10 cellular contexts compared by ENCODE assay signal in genomic region chr2:66445781-66446177, GRCh38. TPM values are rescaled to one million over a fixed set of nuclear protein-coding genes. Genes with fewer than 3 reads are reported as not detected.
DNase-seq lines count a peak whose midpoint lies in the region; ATAC-seq and TF ChIP-seq lines count a peak whose summit lies in the region.
"Had no signal": no experiment of that assay in that cellular context is flagged by ENCODE, and none has a peak within 500 bp of the region (broad histone marks: within the 10 kb centered on the region; RNA-seq: fewer than 3 reads in every experiment).

No MANE protein-coding gene starts in this region.

- intact Hi-C loops in lower lobe of right lung (cut with DNase I) (loop anchor here (10.0 kb wide), 1 partner anchor 129 kb away; no protein-coding TSS in a partner anchor), testis (cut with DNase I; ENCODE audit: low total_unique reads) (no loop called here), Calu3 (cut with micrococcal nuclease; ENCODE audit: unreplicated experiment) (no loop called here)

- CTCF ChIA-PET in Calu3 (lab: Charles Lee) = no interaction called here

- H3K9me3 ChIP-seq in HUES64 (ENCODE audit: insufficient read depth, low read depth, low read length) (no peaks in the 10 kb centered on the region), lower lobe of right lung (no peaks in the 10 kb centered on the region), testis (no peaks in the 10 kb centered on the region)

- H3K4me3 ChIP-seq in HUES64 (ENCODE audit: low read length) (peak overlapping the region; percentile 44), lower lobe of right lung (peak overlapping the region; percentile 71), testis (peak overlapping the region; percentile 34 to 59)

- H3K36me3 ChIP-seq in HUES64 (ENCODE audit: insufficient read depth, low read length) = no peaks in the 10 kb centered on the region
- H3K36me3 ChIP-seq in lower lobe of right lung = peaks cover 6% of the 10 kb centered on the region
- H3K36me3 ChIP-seq in testis (ENCODE audit: low read depth, missing control alignments) = no peaks in the 10 kb centered on the region

- no peaks in the 10 kb centered on the region for H3K4me1 Mint-ChIP-seq in Calu3 (ENCODE audit: low read depth, unreplicated experiment)

- H3K27me3 Mint-ChIP-seq in Calu3 (ENCODE audit: unreplicated experiment) = no peaks in the 10 kb centered on the region

- H3K36me3 Mint-ChIP-seq in Calu3 (ENCODE audit: insufficient read depth, unreplicated experiment) = no peaks in the 10 kb centered on the region

- no peak overlapping the region for H3K4me3 Mint-ChIP-seq in Calu3 (ENCODE audit: low read depth, unreplicated experiment)

- peaks cover 39% of the 10 kb centered on the region for H3K4me1 ChIP-seq in HUES64 (ENCODE audit: insufficient read depth, low read length)
- H3K4me1 ChIP-seq in lower lobe of right lung = peaks cover 5% of the 10 kb centered on the region
- peaks cover 3% of the 10 kb centered on the region for H3K4me1 ChIP-seq in testis

- H3K9me3 Mint-ChIP-seq in Calu3 (ENCODE audit: low read depth, unreplicated experiment) = no peaks in the 10 kb centered on the region

- peak; percentile 62 to 71 for ATAC-seq in lower lobe of right lung
- ATAC-seq in HG02884 (IDR thresholded peaks at IDR 0.05; ENCODE audit: unreplicated experiment) = no peak

- H3K27ac ChIP-seq in HUES64 (ENCODE audit: low read depth, low read length) (no peak overlapping the region), lower lobe of right lung (peak overlapping the region; percentile 91), testis (peak overlapping the region; percentile 73 to 89)

- DNase-seq in erythroblast (lab: John Stamatoyannopoulos, UW) (peak; percentile 14 to 19), lower lobe of right lung (peak; percentile 39), testis (no peak), Calu3 (no peak), activated gamma-delta T cell treated with Interleukin-2 at 50 U/mL for 16 hours (no peak), OCI-M1 (lab: John Stamatoyannopoulos, UW) (no peak)
- DNase-seq: activated CD4-positive, alpha-beta T cell treated with anti-CD3 and anti-CD28 coated beads for 4 hours; NCI-H82 had no signal

- under 1% methylated on average over 25 of the region's 25 CpGs for WGBS in HUES64
- WGBS in testis, 2 donors = 20 to 30% methylated on average over 14 to 25 of the region's 25 CpGs

- TF ChIP-seq CTCF in lower lobe of right lung (IDR thresholded peaks at IDR 0.05) = no peak
- TF ChIP-seq CTCF in testis (IDR thresholded peaks at IDR 0.05) = no peak
- TF ChIP-seq CTCF in Calu3 (IDR thresholded peaks at IDR 0.05; ENCODE audit: unreplicated experiment) = no peak

- H3K9ac ChIP-seq in HUES64 (ENCODE audit: low read depth, low read length) = peak overlapping the region; percentile 37; the same call in 1 of the 2 replicates

- H3K27me3 ChIP-seq in HUES64 (ENCODE audit: insufficient read depth, low read length) = peaks cover 79% of the 10 kb centered on the region
- peaks cover 32% of the 10 kb centered on the region for H3K27me3 ChIP-seq in lower lobe of right lung (ENCODE audit: low read depth)
- H3K27me3 ChIP-seq in testis = no peaks in the 10 kb centered on the region

- H3K27ac Mint-ChIP-seq in Calu3 (ENCODE audit: unreplicated experiment) = no peak overlapping the region

- no TSS peak for BruUV-seq in Calu3 (replicated peaks; lab: Mats Ljungman, UMichigan)

- no peak for TF ChIP-seq POLR2A in erythroblast (IDR thresholded peaks at IDR 0.05; ENCODE audit: low read length)
- TF ChIP-seq POLR2A in testis (IDR thresholded peaks at IDR 0.05) = no peak

RNA-seq across cellular contexts. Expression of gene MEIS1, which starts 10.9 kb away (rescaled TPM):
- polyA plus RNA-seq in HUES64 (2013, experiment 1 of 2) = 10.8 TPM
- polyA plus RNA-seq in HUES64 (2013, experiment 2 of 2) = 26.2 TPM
- total RNA-seq in lower lobe of right lung (54.7 TPM), testis (10 to 100 TPM; 10.8 to 13.8 TPM), Calu3 (2022) (8.1 and 11.5 TPM in 2 replicates)
- polyA plus RNA-seq in testis (ENCODE audit: insufficient read depth, low read depth, low replicate concordance) = 13.5 TPM

Comparison
In these comparisons a context has a peak if more than half of its experiments do, and no peak if none do; other contexts are left out.
1. DNase-seq: peak in erythroblast (2 of 2) and lower lobe of right lung (single experiment); none in testis (single experiment), Calu3 (single experiment), activated gamma-delta T cell treated with Interleukin-2 at 50 U/mL for 16 hours (single experiment) and OCI-M1 (single experiment).
2. Peak in every context shown above with its lines, with median percentiles within 50 percentile points of each other: H3K4me3 ChIP-seq.